Comparison of ENCODE assay signal across 8 cellular contexts in genomic region chrX:48737940-48738339, GRCh38. TPM values are rescaled to one million over a fixed set of nuclear protein-coding genes. Genes with fewer than 3 reads are reported as not detected.
DNase-seq lines count a peak whose midpoint lies in the region.

No MANE protein-coding gene starts in this region.

- H3K9ac ChIP-seq in stomach smooth muscle (ENCODE audit: low read length in 2 of 2): peak overlapping the region; percentile 79 to 90

- H3K9me3 Mint-ChIP-seq in activated T-helper 1 cell treated with anti-CD3 and anti-CD28 coated beads, Interleukin-12 subunit alpha, Interleukin-12 subunit beta, Interleukin-2, Interleukin-4 antibody, amounts not matched to agents 30 ng/mL and 10 ng/mL and 1 ng/mL, durations not matched to agents 14 hours and 24 hours and 36 hours: no peaks in the 10 kb centered on the region

- H3K4me3 Mint-ChIP-seq in activated T-helper 1 cell treated with anti-CD3 and anti-CD28 coated beads, Interleukin-12 subunit alpha, Interleukin-12 subunit beta, Interleukin-2, Interleukin-4 antibody, amounts not matched to agents 30 ng/mL and 10 ng/mL and 1 ng/mL, durations not matched to agents 14 hours and 24 hours and 36 hours: peak overlapping the region; percentile 98

- H3K4me3 ChIP-seq in iPS-18c (ENCODE audit: insufficient read depth, low read depth, low read length) (peak overlapping the region; percentile 62), stomach smooth muscle (ENCODE audit: low read length in 2 of 2) (peak overlapping the region; percentile 78 to 89)

- peak; percentile 24 for DNase-seq in NCI-H2227 treated with DMSO at 0.1 percent for 48 hours (lab: John Stamatoyannopoulos, UW)
- DNase-seq in NCI-H2227 (lab: John Stamatoyannopoulos, UW; ENCODE audit: unreplicated experiment): no peak
- no peak for DNase-seq in activated T-helper 1 cell treated with anti-CD3 and anti-CD28 coated beads, Interleukin-12 subunit alpha, Interleukin-12 subunit beta, Interleukin-2, Interleukin-4 antibody, amounts not matched to agents 30 ng/mL and 10 ng/mL and 1 ng/mL, durations not matched to agents 14 hours and 24 hours and 36 hours (ENCODE audit: low spot score)
- no peak for DNase-seq in GDM1 (lab: John Stamatoyannopoulos, UW)
- no peak for DNase-seq in EL
- DNase-seq in NCI-H2029 (lab: John Stamatoyannopoulos, UW): no peak

- H3K27ac Mint-ChIP-seq in activated T-helper 1 cell treated with anti-CD3 and anti-CD28 coated beads, Interleukin-12 subunit alpha, Interleukin-12 subunit beta, Interleukin-2, Interleukin-4 antibody, amounts not matched to agents 30 ng/mL and 10 ng/mL and 1 ng/mL, durations not matched to agents 14 hours and 24 hours and 36 hours: peak overlapping the region; percentile 98

- no peaks in the 10 kb centered on the region for H3K27me3 Mint-ChIP-seq in activated T-helper 1 cell treated with anti-CD3 and anti-CD28 coated beads, Interleukin-12 subunit alpha, Interleukin-12 subunit beta, Interleukin-2, Interleukin-4 antibody, amounts not matched to agents 30 ng/mL and 10 ng/mL and 1 ng/mL, durations not matched to agents 14 hours and 24 hours and 36 hours (ENCODE audit: insufficient read depth)

- H3K27me3 ChIP-seq in stomach smooth muscle (ENCODE audit: control insufficient read depth in 1 of 2, insufficient read depth in 2 of 2, low read length in 2 of 2): peaks cover 0 to 5% of the 10 kb centered on the region in 2 donors

- peaks cover 23% of the 10 kb centered on the region for H3K4me1 Mint-ChIP-seq in activated T-helper 1 cell treated with anti-CD3 and anti-CD28 coated beads, Interleukin-12 subunit alpha, Interleukin-12 subunit beta, Interleukin-2, Interleukin-4 antibody, amounts not matched to agents 30 ng/mL and 10 ng/mL and 1 ng/mL, durations not matched to agents 14 hours and 24 hours and 36 hours (ENCODE audit: low read depth)

- H3K36me3 Mint-ChIP-seq in activated T-helper 1 cell treated with anti-CD3 and anti-CD28 coated beads, Interleukin-12 subunit alpha, Interleukin-12 subunit beta, Interleukin-2, Interleukin-4 antibody, amounts not matched to agents 30 ng/mL and 10 ng/mL and 1 ng/mL, durations not matched to agents 14 hours and 24 hours and 36 hours (ENCODE audit: low read depth): peaks cover 2% of the 10 kb centered on the region

- no peaks in the 10 kb centered on the region for H3K36me3 ChIP-seq in stomach smooth muscle (ENCODE audit: control insufficient read depth in 2 of 2, insufficient read depth in 2 of 2, low read length in 2 of 2)

- peaks cover 10% of the 10 kb centered on the region for H3K4me1 ChIP-seq in stomach smooth muscle (ENCODE audit: control insufficient read depth, insufficient read depth, low read length)

- intact Hi-C loops in activated T-helper 1 cell treated with anti-CD3 and anti-CD28 coated beads, Interleukin-12 subunit alpha, Interleukin-12 subunit beta, Interleukin-2, Interleukin-4 antibody, amounts not matched to agents 30 ng/mL and 10 ng/mL and 1 ng/mL, durations not matched to agents 14 hours and 24 hours and 36 hours (cut with micrococcal nuclease): loop anchor here (1.0 to 5.0 kb wide), 9 partner anchors 13 to 531 kb away; partner anchors contain the start of genes GRIPAP1, HDAC6, PIM2 and PPP1R3F

- peaks cover 25% of the 10 kb centered on the region for H3K9me3 ChIP-seq in iPS-18c (ENCODE audit: control insufficient read depth, insufficient read depth, low read length)
- H3K9me3 ChIP-seq in stomach smooth muscle (ENCODE audit: control insufficient read depth in 2 of 2, low read length in 2 of 2): no peaks in the 10 kb centered on the region

- H3K27ac ChIP-seq in stomach smooth muscle (ENCODE audit: low read length): peak overlapping the region; percentile 86

RNA-seq across cellular contexts. Expression of gene GLOD5, which starts 23.6 kb away (rescaled TPM):
- total RNA-seq in activated T-helper 1 cell treated with anti-CD3 and anti-CD28 coated beads, Interleukin-12 subunit alpha, Interleukin-12 subunit beta, Interleukin-2, Interleukin-4 antibody, amounts not matched to agents 30 ng/mL and 10 ng/mL and 1 ng/mL, durations not matched to agents 14 hours and 24 hours and 36 hours: not detected in 2 replicates

RNA-seq across cellular contexts. Expression of gene SUV39H1, which starts 41.4 kb away (rescaled TPM):
- 27.5 and 27.7 TPM in 2 replicates for total RNA-seq in activated T-helper 1 cell treated with anti-CD3 and anti-CD28 coated beads, Interleukin-12 subunit alpha, Interleukin-12 subunit beta, Interleukin-2, Interleukin-4 antibody, amounts not matched to agents 30 ng/mL and 10 ng/mL and 1 ng/mL, durations not matched to agents 14 hours and 24 hours and 36 hours

RNA-seq across cellular contexts. Expression of gene GATA1, which starts 48.5 kb away (rescaled TPM):
- total RNA-seq in activated T-helper 1 cell treated with anti-CD3 and anti-CD28 coated beads, Interleukin-12 subunit alpha, Interleukin-12 subunit beta, Interleukin-2, Interleukin-4 antibody, amounts not matched to agents 30 ng/mL and 10 ng/mL and 1 ng/mL, durations not matched to agents 14 hours and 24 hours and 36 hours: not detected in 2 replicates

RNA-seq across cellular contexts. Expression of gene WAS, which starts 54.3 kb away (rescaled TPM):
- 106 and 122 TPM in 2 replicates for total RNA-seq in activated T-helper 1 cell treated with anti-CD3 and anti-CD28 coated beads, Interleukin-12 subunit alpha, Interleukin-12 subunit beta, Interleukin-2, Interleukin-4 antibody, amounts not matched to agents 30 ng/mL and 10 ng/mL and 1 ng/mL, durations not matched to agents 14 hours and 24 hours and 36 hours
